23 cellular contexts compared by ENCODE assay signal in genomic region chr6:89675949-89676753, GRCh38. TPM values are rescaled to one million over a fixed set of nuclear protein-coding genes. Genes with fewer than 3 reads are reported as not detected.
DNase-seq lines count a peak whose midpoint lies in the region; ATAC-seq and TF ChIP-seq lines count a peak whose summit lies in the region.
"Had no signal": no experiment of that assay in that cellular context is flagged by ENCODE, and none has a peak within 500 bp of the region (broad histone marks: within the 10 kb centered on the region; RNA-seq: fewer than 3 reads in every experiment).

No MANE protein-coding gene starts in this region.

- no peak overlapping the region for H3K27ac Mint-ChIP-seq in activated T-helper 1 cell treated with anti-CD3 and anti-CD28 coated beads, Interleukin-12 subunit alpha, Interleukin-12 subunit beta, Interleukin-2, Interleukin-4 antibody, amounts not matched to agents 30 ng/mL and 10 ng/mL and 1 ng/mL, durations not matched to agents 14 hours and 24 hours and 36 hours
- H3K27ac Mint-ChIP-seq: T-cell had no signal

- in situ Hi-C loops in ACHN (cut with HindIII; ENCODE audit: low pct_ligation_motif_present, low pct_unique_long_range_greater_than_20kb, low sequenced_read_pairs), result no loop called here

- no peak for TF ChIP-seq CTCF in fibroblast of mammary gland (conservative IDR thresholded peaks at IDR 0.05; ENCODE audit: control insufficient read depth, insufficient read depth, low read depth, low read length)

- H3K36me3 Mint-ChIP-seq in activated T-helper 1 cell treated with anti-CD3 and anti-CD28 coated beads, Interleukin-12 subunit alpha, Interleukin-12 subunit beta, Interleukin-2, Interleukin-4 antibody, amounts not matched to agents 30 ng/mL and 10 ng/mL and 1 ng/mL, durations not matched to agents 14 hours and 24 hours and 36 hours (ENCODE audit: low read depth), result peaks cover 57% of the 10 kb centered on the region

- ATAC-seq in left lobe of liver (peak; percentile 21), sciatic nerve (no peak), HG03108 (IDR thresholded peaks at IDR 0.05; ENCODE audit: unreplicated experiment) (no peak)
- ATAC-seq: naive thymus-derived CD4-positive, alpha-beta T cell; T-cell had no signal

- H3K9me3 Mint-ChIP-seq in activated T-helper 1 cell treated with anti-CD3 and anti-CD28 coated beads, Interleukin-12 subunit alpha, Interleukin-12 subunit beta, Interleukin-2, Interleukin-4 antibody, amounts not matched to agents 30 ng/mL and 10 ng/mL and 1 ng/mL, durations not matched to agents 14 hours and 24 hours and 36 hours, result no peaks in the 10 kb centered on the region
- H3K9me3 Mint-ChIP-seq: naive thymus-derived CD4-positive, alpha-beta T cell; T-cell had no signal

- no peak overlapping the region for H3K4me3 ChIP-seq in fibroblast of mammary gland (ENCODE audit: control insufficient read depth, low read depth, low read length)
- H3K4me3 ChIP-seq: colonic mucosa, ovary, skin epidermis had no signal

- H3K4me1 Mint-ChIP-seq in activated T-helper 1 cell treated with anti-CD3 and anti-CD28 coated beads, Interleukin-12 subunit alpha, Interleukin-12 subunit beta, Interleukin-2, Interleukin-4 antibody, amounts not matched to agents 30 ng/mL and 10 ng/mL and 1 ng/mL, durations not matched to agents 14 hours and 24 hours and 36 hours (ENCODE audit: low read depth), result no peaks in the 10 kb centered on the region
- H3K4me1 Mint-ChIP-seq: naive thymus-derived CD4-positive, alpha-beta T cell; T-cell had no signal

- DNase-seq in DMS79 treated with DMSO at 0.1 percent for 48 hours (lab: John Stamatoyannopoulos, UW) (peak; percentile 38), amniotic epithelial cell (ENCODE audit: low read depth) (peak; percentile 83), fibroblast of mammary gland (ENCODE audit: low read depth) (peak; percentile 16), left lobe of liver (ENCODE audit: low spot score) (no peak), sciatic nerve (ENCODE audit: low spot score) (no peak), ACHN (no peak)
- DNase-seq in activated T-helper 1 cell treated with anti-CD3 and anti-CD28 coated beads, Interleukin-12 subunit alpha, Interleukin-12 subunit beta, Interleukin-2, Interleukin-4 antibody, amounts not matched to agents 30 ng/mL and 10 ng/mL and 1 ng/mL, durations not matched to agents 14 hours and 24 hours and 36 hours (ENCODE audit: low spot score), result no peak
- DNase-seq: activated CD4-positive, alpha-beta T cell treated with anti-CD3 and anti-CD28 coated beads, Interleukin-2, amount 50 U/mL, for 4 hours; activated naive CD4-positive, alpha-beta T cell; activated T-cell treated with anti-CD3 and anti-CD28 coated beads for 4 hours; colonic mucosa; DMS 273 treated with DMSO at 0.1 percent for 48 hours; GOT3; Karpas-422; naive thymus-derived CD4-positive, alpha-beta T cell; NCI-H1048; NCI-H2081; NCI-H524; ovary; stimulated activated CD4-positive, alpha-beta T cell treated with anti-CD3 and anti-CD28 coated beads, Interleukin-4, amount 100 ng/mL, for 24 hours; T-cell had no signal

- no peaks in the 10 kb centered on the region for H3K27me3 Mint-ChIP-seq in activated T-helper 1 cell treated with anti-CD3 and anti-CD28 coated beads, Interleukin-12 subunit alpha, Interleukin-12 subunit beta, Interleukin-2, Interleukin-4 antibody, amounts not matched to agents 30 ng/mL and 10 ng/mL and 1 ng/mL, durations not matched to agents 14 hours and 24 hours and 36 hours (ENCODE audit: insufficient read depth)
- H3K27me3 Mint-ChIP-seq: naive thymus-derived CD4-positive, alpha-beta T cell; T-cell had no signal

- H3K4me3 Mint-ChIP-seq in activated T-helper 1 cell treated with anti-CD3 and anti-CD28 coated beads, Interleukin-12 subunit alpha, Interleukin-12 subunit beta, Interleukin-2, Interleukin-4 antibody, amounts not matched to agents 30 ng/mL and 10 ng/mL and 1 ng/mL, durations not matched to agents 14 hours and 24 hours and 36 hours, result no peak overlapping the region
- H3K4me3 Mint-ChIP-seq: naive thymus-derived CD4-positive, alpha-beta T cell; T-cell had no signal

- intact Hi-C loops in sciatic nerve (cut with DNase I), result no loop called here
- intact Hi-C loops in activated T-helper 1 cell treated with anti-CD3 and anti-CD28 coated beads, Interleukin-12 subunit alpha, Interleukin-12 subunit beta, Interleukin-2, Interleukin-4 antibody, amounts not matched to agents 30 ng/mL and 10 ng/mL and 1 ng/mL, durations not matched to agents 14 hours and 24 hours and 36 hours (cut with micrococcal nuclease), result no loop called here

RNA-seq across cellular contexts. Expression of gene LYRM2, which starts 37.6 kb away (rescaled TPM):
- total RNA-seq in left lobe of liver, result 11.7 TPM
- total RNA-seq in sciatic nerve, result 29.8 TPM
- 32.8 and 34.7 TPM in 2 replicates for total RNA-seq in activated T-helper 1 cell treated with anti-CD3 and anti-CD28 coated beads, Interleukin-12 subunit alpha, Interleukin-12 subunit beta, Interleukin-2, Interleukin-4 antibody, amounts not matched to agents 30 ng/mL and 10 ng/mL and 1 ng/mL, durations not matched to agents 14 hours and 24 hours and 36 hours

Comparison
In these comparisons a context has a peak if more than half of its experiments do, and no peak if none do; other contexts are left out.
1. DNase-seq: peak in DMS79 treated with DMSO at 0.1 percent for 48 hours (single experiment), amniotic epithelial cell (single experiment) and fibroblast of mammary gland (single experiment); none in left lobe of liver (single experiment), sciatic nerve (single experiment), ACHN (single experiment) and activated T-helper 1 cell treated with anti-CD3 and anti-CD28 coated beads, Interleukin-12 subunit alpha, Interleukin-12 subunit beta, Interleukin-2, Interleukin-4 antibody, amounts not matched to agents 30 ng/mL and 10 ng/mL and 1 ng/mL, durations not matched to agents 14 hours and 24 hours and 36 hours (single experiment).